ENCODE assay signal across 14 cellular contexts in genomic region chr5:72525816-72526215, GRCh38. TPM values are rescaled to one million over a fixed set of nuclear protein-coding genes. Genes with fewer than 3 reads are reported as not detected.
A peak's percentile ranks its signal among the peaks of the same experiment; 100 is the strongest.
DNase-seq lines count a peak whose midpoint lies in the region; ATAC-seq, FAIRE-seq and TF ChIP-seq lines count a peak whose summit lies in the region.
"Had no signal": no experiment of that assay in that cellular context is flagged by ENCODE, and none has a peak within 500 bp of the region (broad histone marks: within the 10 kb centered on the region; RNA-seq: fewer than 3 reads in every experiment).

No MANE protein-coding gene starts in this region.

- H3K27ac ChIP-seq in HepG2 (ENCODE audit: extremely low read length, insufficient read depth, low read length) (no peak overlapping the region), MM.1S (ENCODE audit: low read length) (no peak overlapping the region)
- H3K27ac ChIP-seq: neural progenitor cell had no signal

- no peak overlapping the region for H3K4me3 Mint-ChIP-seq in activated T-cell treated with anti-CD3 and anti-CD28 coated beads, Interleukin-2, amount 50 U/mL, for 24 hours
- H3K4me3 Mint-ChIP-seq: neural progenitor cell had no signal

- intact Hi-C loops in HepG2 (cut with micrococcal nuclease; ENCODE audit: unreplicated experiment), result no loop called here

- no peaks in the 10 kb centered on the region for H3K9me3 Mint-ChIP-seq in activated T-cell treated with anti-CD3 and anti-CD28 coated beads, Interleukin-2, amount 50 U/mL, for 24 hours

- peak; percentile 68 for FAIRE-seq in bronchial epithelial cell (lab: Jason Lieb, UNC)
- no peak for FAIRE-seq in HepG2 (lab: Jason Lieb, UNC)
- FAIRE-seq: endometrium had no signal

- no peak for TF ChIP-seq CTCF in bronchial epithelial cell (IDR thresholded peaks at IDR 0.05; ENCODE audit: insufficient read depth, low read length, severe bottlenecking)
- no peak for TF ChIP-seq CTCF in HepG2 (CRISPR knock-in tag; IDR thresholded peaks at IDR 0.05)
- TF ChIP-seq CTCF in MM.1S (IDR thresholded peaks at IDR 0.05; ENCODE audit: low read length), result no peak

- H3K79me2 ChIP-seq in HepG2 (ENCODE audit: insufficient read depth, low read length) (no peaks in the 10 kb centered on the region), MM.1S (ENCODE audit: low read length) (no peaks in the 10 kb centered on the region)

- no peak for TF ChIP-seq RAD21 in HepG2 (CRISPR knock-in tag; IDR thresholded peaks at IDR 0.05)

- H3K4me3 ChIP-seq in bronchial epithelial cell (ENCODE audit: low read depth, low read length) (no peak overlapping the region), HepG2 (replicated peaks in 1 of 3; ENCODE audit: insufficient read depth in 1 of 3, low read depth in 2 of 3, low read length in 3 of 3) (no peak overlapping the region), MM.1S (ENCODE audit: low read length) (no peak overlapping the region)
- H3K4me3 ChIP-seq: neural progenitor cell had no signal

- H3K4me2 ChIP-seq in HepG2 (ENCODE audit: low read depth, low read length) (no peak overlapping the region), MM.1S (ENCODE audit: low read depth, low read length) (no peak overlapping the region)
- H3K4me2 ChIP-seq: neural progenitor cell had no signal

- TF ChIP-seq POLR2A in HepG2 (IDR thresholded peaks at IDR 0.05; ENCODE audit: insufficient read depth in 1 of 2, low read depth in 2 of 2, low read length in 2 of 2), result no peak

- POLR2A ChIA-PET in HepG2 (lab: Yijun Ruan, JAX), result no interaction called here

- no peaks in the 10 kb centered on the region for H3K4me1 Mint-ChIP-seq in activated T-cell treated with anti-CD3 and anti-CD28 coated beads, Interleukin-2, amount 50 U/mL, for 24 hours (ENCODE audit: low read depth)

- H3K36me3 ChIP-seq in bronchial epithelial cell (ENCODE audit: control insufficient read depth, insufficient read depth, low read length) (no peaks in the 10 kb centered on the region), HepG2 (replicated peaks in 1 of 2; ENCODE audit: control insufficient read depth in 1 of 2, insufficient read depth in 2 of 2, low read length in 2 of 2) (no peaks in the 10 kb centered on the region), MM.1S (replicated peaks; ENCODE audit: insufficient read depth, low read length) (no peaks in the 10 kb centered on the region)
- H3K36me3 ChIP-seq: neural progenitor cell had no signal

- no peak overlapping the region for H3K27ac Mint-ChIP-seq in activated T-cell treated with anti-CD3 and anti-CD28 coated beads, Interleukin-2, amount 50 U/mL, for 24 hours
- H3K27ac Mint-ChIP-seq: neural progenitor cell had no signal

- H2AFZ ChIP-seq in HepG2 (ENCODE audit: low read length) (no peak overlapping the region), MM.1S (ENCODE audit: low read length) (no peak overlapping the region)
- H2AFZ ChIP-seq: neural progenitor cell had no signal

- peaks cover 13% of the 10 kb centered on the region for H3K27me3 Mint-ChIP-seq in activated T-cell treated with anti-CD3 and anti-CD28 coated beads, Interleukin-2, amount 50 U/mL, for 24 hours

- H3K9me2 ChIP-seq in MM.1S (replicated peaks; ENCODE audit: insufficient read depth, low read length), result no peaks in the 10 kb centered on the region

- no peak for TF ChIP-seq EP300 in HepG2 (IDR thresholded peaks at IDR 0.05; ENCODE audit: low read depth in 2 of 2, low read length in 2 of 2)
- TF ChIP-seq EP300 in HepG2 (CRISPR knock-in tag; IDR thresholded peaks at IDR 0.05; ENCODE audit: borderline replicate concordance), result no peak

- H3K4me1 ChIP-seq in HepG2 (ENCODE audit: insufficient read depth, low read length) (no peaks in the 10 kb centered on the region), MM.1S (ENCODE audit: low read length) (no peaks in the 10 kb centered on the region)
- H3K4me1 ChIP-seq: neural progenitor cell had no signal

- H3K9ac ChIP-seq in HepG2 (ENCODE audit: insufficient read depth, low read depth, low read length) (no peak overlapping the region), MM.1S (ENCODE audit: low read length) (no peak overlapping the region)
- H3K9ac ChIP-seq: neural progenitor cell had no signal

- H3K36me3 Mint-ChIP-seq in activated T-cell treated with anti-CD3 and anti-CD28 coated beads, Interleukin-2, amount 50 U/mL, for 24 hours (ENCODE audit: low read depth), result no peaks in the 10 kb centered on the region
- H3K36me3 Mint-ChIP-seq: neural progenitor cell had no signal

- BruUV-seq in HepG2 (replicated peaks; lab: Mats Ljungman, UMichigan), result no TSS peak

- H3F3A ChIP-seq in MM.1S (ENCODE audit: insufficient read depth, low read length), result no peaks in the 10 kb centered on the region

- DNase-seq in EH (ENCODE audit: low read depth) (peak; percentile 96), M059J (ENCODE audit: low read depth) (peak; percentile 87), bronchial epithelial cell (ENCODE audit: low read depth) (peak; percentile 83), HepG2 (ENCODE audit: low spot score) (no peak), MM.1S (no peak), RKO (ENCODE audit: low spot score) (no peak)
- DNase-seq in activated T-cell treated with anti-CD3 and anti-CD28 coated beads, Interleukin-2, amount 50 U/mL, for 24 hours, result no peak
- DNase-seq: activated CD8-positive, alpha-beta memory T cell treated with anti-CD3 and anti-CD28 coated beads, Interleukin-2, amount 50 U/mL, for 48 hours; kidney glomerular epithelial cell; stimulated activated CD4-positive, alpha-beta T cell treated with anti-CD3 and anti-CD28 coated beads, Interleukin-15, amount 100 ng/mL, for 24 hours had no signal

- CTCF ChIA-PET in HepG2 (lab: Yijun Ruan, JAX; ENCODE audit: low intra/inter-chr PET ratio, low total read pairs), result no interaction called here

- H3K27me3 ChIP-seq in bronchial epithelial cell (ENCODE audit: control insufficient read depth, insufficient read depth, low read length) (no peaks in the 10 kb centered on the region), HepG2 (ENCODE audit: control insufficient read depth in 1 of 2, insufficient read depth in 2 of 2, low read length in 2 of 2) (peaks cover 0 to 9% of the 10 kb centered on the region in 2 experiments; a peak in 1 of 5 replicates), MM.1S (replicated peaks; ENCODE audit: insufficient read depth, low read length) (no peaks in the 10 kb centered on the region)
- H3K27me3 ChIP-seq: neural progenitor cell had no signal

- ATAC-seq in HepG2, result no peak
- ATAC-seq in HG03460 (IDR thresholded peaks at IDR 0.05; ENCODE audit: unreplicated experiment), result no peak

- H3K9me3 ChIP-seq in HepG2 (ENCODE audit: low read length), result no peaks in the 10 kb centered on the region
- H3K9me3 ChIP-seq in MM.1S (replicated peaks; ENCODE audit: insufficient read depth, low read length), result no peaks in the 10 kb centered on the region

- in situ Hi-C loops in HepG2 (cut with HindIII; ENCODE audit: extremely low pct_ligation_motif_present, low pct_unique_long_range_greater_than_20kb), result no loop called here

- H4K20me1 ChIP-seq in HepG2 (ENCODE audit: insufficient read depth, low read length) (no peaks in the 10 kb centered on the region), MM.1S (ENCODE audit: insufficient read depth, low read length) (no peaks in the 10 kb centered on the region)

TF ChIP-seq in HepG2, 621 proteins besides CTCF, POLR2A, EP300 and RAD21:
- TF ChIP-seq ATF7 (IDR thresholded peaks at IDR 0.05) (peak; percentile 30; the same call in 1 of the 2 replicates), ATF7 (CRISPR knock-in tag; IDR thresholded peaks at IDR 0.05) (no peak), POGK (CRISPR knock-in tag; conservative IDR thresholded peaks at IDR 0.05) (no peak)

RNA-seq across cellular contexts. Expression of gene ZNF366, which starts 18.6 kb away (rescaled TPM):
- total RNA-seq in M059J (2014; rRNA removed; shearing (Covaris generic)), result 0.96 and 1.4 TPM in 2 replicates
- not detected in 2 replicates for total RNA-seq in bronchial epithelial cell
- total RNA-seq in HepG2 (2016; rRNA removed; fragmentation: Illumina TruSeq; extraction: Trizol), result not detected in 2 replicates
- not detected in 2 replicates for total RNA-seq in HepG2 (2016; cell fraction: cytosol; rRNA removed; fragmentation: Illumina TruSeq; extraction: Trizol; ENCODE audit: low read depth)
- not detected in 2 replicates for total RNA-seq in HepG2 (2016; cell fraction: insoluble cytoplasmic fraction; rRNA removed; fragmentation: Illumina TruSeq; extraction: Trizol)
- not detected in 2 replicates for total RNA-seq in HepG2 (2016; cell fraction: membrane; rRNA removed; fragmentation: Illumina TruSeq; extraction: Trizol)
- total RNA-seq in HepG2 (2016; cell fraction: nucleus; rRNA removed; fragmentation: Illumina TruSeq; extraction: Trizol), result not detected in 2 replicates
- polyA plus RNA-seq in HepG2 (2011; rRNA removed), result not detected in 2 replicates
- not detected in 2 replicates for polyA plus RNA-seq in HepG2 (2011; cell fraction: cytosol; rRNA removed)
- not detected in 2 replicates for polyA plus RNA-seq in HepG2 (2011; cell fraction: nucleus; rRNA removed)
- polyA plus RNA-seq in HepG2 (2012), result not detected in 2 replicates
- polyA plus RNA-seq in HepG2 (2016; cell fraction: cytosol; fragmentation: Illumina TruSeq; extraction: Trizol; ENCODE audit: low read depth), result not detected in 2 replicates
- polyA plus RNA-seq in HepG2 (2016; cell fraction: insoluble cytoplasmic fraction; fragmentation: Illumina TruSeq; extraction: Trizol; ENCODE audit: low read depth), result not detected in 2 replicates
- not detected in 2 replicates for polyA plus RNA-seq in HepG2 (2016; cell fraction: membrane; fragmentation: Illumina TruSeq; extraction: Trizol; ENCODE audit: low read depth)
- not detected in 2 replicates for polyA plus RNA-seq in HepG2 (2016; cell fraction: nucleus; fragmentation: Illumina TruSeq; extraction: Trizol; ENCODE audit: insufficient read depth, low read depth)
- polyA minus RNA-seq in HepG2 (2011; rRNA and poly(A)+ RNA removed; ENCODE audit: low replicate concordance), result not detected in 2 replicates
- polyA minus RNA-seq in HepG2 (2011; cell fraction: cytosol; rRNA and poly(A)+ RNA removed), result not detected in 2 replicates
- not detected in 2 replicates for polyA minus RNA-seq in HepG2 (2011; cell fraction: nucleus; rRNA and poly(A)+ RNA removed)
- total RNA-seq: astrocyte had no signal

Comparison
In these comparisons a context has a peak if more than half of its experiments do, and no peak if none do; other contexts are left out.
1. DNase-seq: peak in EH (single experiment), M059J (single experiment) and bronchial epithelial cell (single experiment); none in HepG2 (single experiment), activated T-cell treated with anti-CD3 and anti-CD28 coated beads, Interleukin-2, amount 50 U/mL, for 24 hours (single experiment), MM.1S (single experiment) and RKO (single experiment).